2 cellular contexts compared by ENCODE assay signal in the genomic region with DNA sequence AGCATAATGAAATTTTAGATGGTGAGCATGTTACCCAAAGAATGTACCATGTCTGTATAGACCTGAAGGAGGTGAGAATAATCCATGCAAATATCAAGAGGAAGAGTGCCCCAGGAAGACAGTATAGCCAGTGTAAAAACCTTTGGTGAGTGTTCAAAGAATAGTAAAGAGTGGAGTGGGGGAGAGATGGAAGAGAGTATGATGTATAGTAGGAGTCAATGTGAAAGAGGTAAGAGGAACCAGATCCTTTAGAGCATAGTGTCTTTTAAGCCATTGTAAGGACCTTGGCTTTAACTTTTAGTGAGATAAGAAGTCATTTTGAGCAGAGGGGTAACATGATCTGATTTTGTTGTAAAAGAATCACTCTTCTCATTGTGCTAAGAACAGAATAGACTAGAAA.
TF ChIP-seq lines count a peak whose summit lies in the region.

No MANE protein-coding gene starts in this region.

TF ChIP-seq in HepG2, 621 proteins besides CTCF, POLR2A, EP300 and RAD21:
- TF ChIP-seq, protein P1, sequence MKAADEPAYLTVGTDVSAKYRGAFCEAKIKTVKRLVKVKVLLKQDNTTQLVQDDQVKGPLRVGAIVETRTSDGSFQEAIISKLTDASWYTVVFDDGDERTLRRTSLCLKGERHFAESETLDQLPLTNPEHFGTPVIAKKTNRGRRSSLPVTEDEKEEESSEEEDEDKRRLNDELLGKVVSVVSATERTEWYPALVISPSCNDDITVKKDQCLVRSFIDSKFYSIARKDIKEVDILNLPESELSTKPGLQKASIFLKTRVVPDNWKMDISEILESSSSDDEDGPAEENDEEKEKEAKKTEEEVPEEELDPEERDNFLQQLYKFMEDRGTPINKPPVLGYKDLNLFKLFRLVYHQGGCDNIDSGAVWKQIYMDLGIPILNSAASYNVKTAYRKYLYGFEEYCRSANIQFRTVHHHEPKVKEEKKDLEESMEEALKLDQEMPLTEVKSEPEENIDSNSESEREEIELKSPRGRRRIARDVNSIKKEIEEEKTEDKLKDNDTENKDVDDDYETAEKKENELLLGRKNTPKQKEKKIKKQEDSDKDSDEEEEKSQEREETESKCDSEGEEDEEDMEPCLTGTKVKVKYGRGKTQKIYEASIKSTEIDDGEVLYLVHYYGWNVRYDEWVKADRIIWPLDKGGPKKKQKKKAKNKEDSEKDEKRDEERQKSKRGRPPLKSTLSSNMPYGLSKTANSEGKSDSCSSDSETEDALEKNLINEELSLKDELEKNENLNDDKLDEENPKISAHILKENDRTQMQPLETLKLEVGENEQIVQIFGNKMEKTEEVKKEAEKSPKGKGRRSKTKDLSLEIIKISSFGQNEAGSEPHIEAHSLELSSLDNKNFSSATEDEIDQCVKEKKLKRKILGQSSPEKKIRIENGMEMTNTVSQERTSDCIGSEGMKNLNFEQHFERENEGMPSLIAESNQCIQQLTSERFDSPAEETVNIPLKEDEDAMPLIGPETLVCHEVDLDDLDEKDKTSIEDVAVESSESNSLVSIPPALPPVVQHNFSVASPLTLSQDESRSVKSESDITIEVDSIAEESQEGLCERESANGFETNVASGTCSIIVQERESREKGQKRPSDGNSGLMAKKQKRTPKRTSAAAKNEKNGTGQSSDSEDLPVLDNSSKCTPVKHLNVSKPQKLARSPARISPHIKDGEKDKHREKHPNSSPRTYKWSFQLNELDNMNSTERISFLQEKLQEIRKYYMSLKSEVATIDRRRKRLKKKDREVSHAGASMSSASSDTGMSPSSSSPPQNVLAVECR (CRISPR knock-in tag; IDR thresholded peaks at IDR 0.05; ENCODE audit: borderline replicate concordance): no peak
- no peak for TF ChIP-seq ZNF350 (CRISPR knock-in tag; IDR thresholded peaks at IDR 0.05; ENCODE audit: borderline replicate concordance, low read depth)
- TF ChIP-seq NONO (IDR thresholded peaks at IDR 0.05): 0 out of 2 replicates have a peak, but pooled peaks have one; percentile 54
- no peak for TF ChIP-seq NONO (CRISPR knock-in tag; conservative IDR thresholded peaks at IDR 0.05)

TF ChIP-seq in K562, 482 proteins besides CTCF, POLR2A, EP300 and RAD21 (continued from another document):
- no peak for TF ChIP-seq RNF219 (CRISPR knock-in tag; IDR thresholded peaks at IDR 0.05)
- no peak for TF ChIP-seq NFIC (IDR thresholded peaks at IDR 0.05)
